ENCODE assay signal across 8 cellular contexts in the genomic region with DNA sequence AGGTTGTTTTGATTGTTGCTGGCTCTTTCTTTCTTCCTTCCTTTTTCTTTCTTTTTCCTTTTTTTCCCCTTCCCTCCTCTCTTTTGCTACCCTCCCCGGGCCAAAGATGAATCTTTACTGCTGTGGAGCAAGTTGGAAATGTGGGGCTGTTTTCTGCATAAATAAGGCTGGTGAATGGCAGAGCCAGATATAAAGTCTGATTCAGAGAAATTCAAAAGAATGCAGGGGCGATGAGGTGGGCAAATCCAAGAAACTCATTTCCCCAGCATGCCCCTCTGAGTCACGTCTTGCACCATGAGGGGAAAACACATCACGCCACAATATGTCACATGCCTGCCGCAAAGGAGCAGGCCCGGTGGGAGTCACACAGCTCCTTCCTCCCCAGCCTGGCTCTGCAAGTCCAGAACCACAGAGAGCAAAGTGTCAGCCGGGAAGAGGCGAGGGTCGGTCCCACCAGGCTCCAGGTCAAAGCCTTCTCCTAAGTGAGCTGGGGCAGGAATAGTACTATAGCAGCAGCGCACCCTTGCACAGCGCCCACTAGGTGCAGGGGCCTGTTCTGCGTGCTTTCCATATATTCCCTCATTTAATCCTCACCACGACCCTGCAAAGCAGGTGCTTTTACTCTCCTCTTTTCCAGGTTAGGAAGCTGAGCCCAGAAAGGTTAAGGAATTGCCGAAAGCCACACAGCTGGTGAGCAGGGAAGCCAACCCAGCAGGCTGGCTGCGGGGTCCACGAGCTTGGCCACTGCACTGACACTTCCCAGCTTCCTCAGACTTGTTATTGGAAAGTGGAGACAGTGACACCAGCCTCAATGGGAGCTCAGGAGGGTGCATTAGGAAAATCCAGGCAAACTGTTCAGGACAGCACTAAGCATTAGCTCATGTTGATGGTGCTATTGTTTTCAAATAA.
DNase-seq lines count a peak whose midpoint lies in the region; ATAC-seq, FAIRE-seq and TF ChIP-seq lines count a peak whose summit lies in the region.

No MANE protein-coding gene starts in this region.

- peak overlapping the region; percentile 94 for H3K27ac ChIP-seq in PC-9
- peak overlapping the region; percentile 99 for H3K27ac ChIP-seq in fibroblast of lung (ENCODE audit: insufficient read depth, low read length)

- DNase-seq in D721Med (ENCODE audit: insufficient read length, low spot score) (no peak), HK-2 (ENCODE audit: unreplicated experiment) (peak; percentile 82), PC-9 (peak; percentile 59 to 85), fibroblast of lung (ENCODE audit: low read depth in 2 of 2) (peak; percentile 84 to 94)
- peak; percentile 76 to 85 for DNase-seq in activated T-cell treated with anti-CD3 and anti-CD28 coated beads, Interleukin-2, amount 50 U/mL, for 72 hours
- DNase-seq in natural killer cell treated with Interleukin-12 subunit alpha and Interleukin-12 subunit beta and Interleukin-15 and Interleukin-18, amount 100 ng/mL, for 72 hours (ENCODE audit: low spot score), result peak; percentile 89
- peak; percentile 77 for DNase-seq in stimulated activated naive CD8-positive, alpha-beta T cell treated with anti-CD3 and anti-CD28 coated beads, Interleukin-15, Interleukin-2, amounts not matched to agents 100 U/mL and 50 U/mL, for 24 hours

- H3K36me3 Mint-ChIP-seq in activated T-cell treated with anti-CD3 and anti-CD28 coated beads, Interleukin-2, amount 50 U/mL, for 72 hours (ENCODE audit: insufficient read depth in 2 of 2), result peaks cover 0 to 2% of the 10 kb centered on the region in 2 donors
- H3K36me3 Mint-ChIP-seq in natural killer cell treated with Interleukin-12 subunit alpha and Interleukin-12 subunit beta and Interleukin-15 and Interleukin-18, amount 100 ng/mL, for 72 hours, result no peaks in the 10 kb centered on the region

- peak overlapping the region; percentile 56 for H3K4me3 ChIP-seq in PC-9
- H3K4me3 ChIP-seq in fibroblast of lung (replicated peaks in 1 of 4; ENCODE audit: control extremely low read depth in 1 of 4, insufficient read depth in 1 of 4, low read depth in 3 of 4, low read length in 4 of 4), result peak overlapping the region; percentile 12 to 55 (median 16)

- H3K27me3 ChIP-seq in PC-9 (ENCODE audit: insufficient read depth, low read depth) (no peaks in the 10 kb centered on the region), fibroblast of lung (ENCODE audit: control insufficient read depth, insufficient read depth, low read length) (no peaks in the 10 kb centered on the region)

- H3F3A ChIP-seq in PC-9 (ENCODE audit: insufficient read depth, low read depth), result peaks cover 54% of the 10 kb centered on the region

- peaks cover 66% of the 10 kb centered on the region for H3K4me1 ChIP-seq in PC-9 (replicated peaks; ENCODE audit: insufficient read depth)
- H3K4me1 ChIP-seq in fibroblast of lung (ENCODE audit: control insufficient read depth, extremely low read depth, insufficient read depth, low read length), result peaks cover 40% of the 10 kb centered on the region

- peak overlapping the region; percentile 100 for H3K27ac Mint-ChIP-seq in activated T-cell treated with anti-CD3 and anti-CD28 coated beads, Interleukin-2, amount 50 U/mL, for 72 hours
- peak overlapping the region; percentile 92 to 98 for H3K27ac Mint-ChIP-seq in natural killer cell treated with Interleukin-12 subunit alpha and Interleukin-12 subunit beta and Interleukin-15 and Interleukin-18, amount 100 ng/mL, for 72 hours

- H3K36me3 ChIP-seq in PC-9 (ENCODE audit: low read depth) (no peaks in the 10 kb centered on the region), fibroblast of lung (ENCODE audit: control insufficient read depth, insufficient read depth, low read length) (no peaks in the 10 kb centered on the region)

- H3K9me2 ChIP-seq in PC-9 (ENCODE audit: insufficient read depth), result no peaks in the 10 kb centered on the region

- TF ChIP-seq CTCF in D721Med (IDR thresholded peaks at IDR 0.05; ENCODE audit: insufficient read depth, missing control alignments) (peak; percentile 82), PC-9 (conservative IDR thresholded peaks at IDR 0.05) (peak; percentile 89), fibroblast of lung (conservative IDR thresholded peaks at IDR 0.05 in 1 of 2, IDR thresholded peaks at IDR 0.05 in 1 of 2; ENCODE audit: low read depth in 1 of 2, low read length in 2 of 2) (peak; percentile 53 to 71)

- POLR2A ChIA-PET in PC-9 (lab: Charles Lee; ENCODE audit: unreplicated experiment), result interaction anchor here (0.5 to 0.7 kb wide), 4 partner anchors 39 to 312 kb away, joined by 3 to 4 read pairs (median 4); no protein-coding TSS in a partner anchor

- ATAC-seq in activated T-cell treated with anti-CD3 and anti-CD28 coated beads, Interleukin-2, amount 50 U/mL, for 72 hours (replicated peaks in 1 of 2), result peak; percentile 75
- ATAC-seq in natural killer cell treated with Interleukin-12 subunit alpha and Interleukin-12 subunit beta and Interleukin-15 and Interleukin-18, amount 100 ng/mL, for 72 hours, result peak; percentile 68 to 84
- peak; percentile 77 for ATAC-seq in stimulated activated naive CD8-positive, alpha-beta T cell treated with anti-CD3 and anti-CD28 coated beads, Interleukin-15, Interleukin-2, amounts not matched to agents 100 U/mL and 50 U/mL, for 24 hours
- ATAC-seq in HG03521 (IDR thresholded peaks at IDR 0.05; ENCODE audit: unreplicated experiment), result no peak

- H3K4me1 Mint-ChIP-seq in activated T-cell treated with anti-CD3 and anti-CD28 coated beads, Interleukin-2, amount 50 U/mL, for 72 hours (ENCODE audit: low read depth), result peaks cover 43% of the 10 kb centered on the region
- peaks cover 47 to 48% of the 10 kb centered on the region in 2 donors for H3K4me1 Mint-ChIP-seq in natural killer cell treated with Interleukin-12 subunit alpha and Interleukin-12 subunit beta and Interleukin-15 and Interleukin-18, amount 100 ng/mL, for 72 hours (ENCODE audit: low read depth in 2 of 2)

- H3K4me2 ChIP-seq in PC-9 (peak overlapping the region; percentile 92), fibroblast of lung (ENCODE audit: extremely low read depth, insufficient read depth, low read length) (peak overlapping the region; percentile 60)

- H2AFZ ChIP-seq in PC-9, result peak overlapping the region; percentile 74
- no peak overlapping the region for H2AFZ ChIP-seq in fibroblast of lung (ENCODE audit: low read length)

- peak overlapping the region; percentile 99 for H3K4me3 Mint-ChIP-seq in activated T-cell treated with anti-CD3 and anti-CD28 coated beads, Interleukin-2, amount 50 U/mL, for 72 hours
- H3K4me3 Mint-ChIP-seq in natural killer cell treated with Interleukin-12 subunit alpha and Interleukin-12 subunit beta and Interleukin-15 and Interleukin-18, amount 100 ng/mL, for 72 hours, result peak overlapping the region; percentile 94

- H3K79me2 ChIP-seq in PC-9 (ENCODE audit: low read depth) (no peaks in the 10 kb centered on the region), fibroblast of lung (ENCODE audit: control insufficient read depth, insufficient read depth, low read length) (no peaks in the 10 kb centered on the region)

- intact Hi-C loops in PC-9 (cut with micrococcal nuclease; ENCODE audit: unreplicated experiment), result loop anchor here (1.0 to 5.0 kb wide), 2 partner anchors 94 to 177 kb away; a partner anchor contains a TSS

- H3K9me3 ChIP-seq in PC-9 (ENCODE audit: insufficient read depth, low read depth) (no peaks in the 10 kb centered on the region), fibroblast of lung (ENCODE audit: control insufficient read depth, insufficient read depth, low read depth, low read length) (no peaks in the 10 kb centered on the region)

- H3K9me3 Mint-ChIP-seq in activated T-cell treated with anti-CD3 and anti-CD28 coated beads, Interleukin-2, amount 50 U/mL, for 72 hours, result no peaks in the 10 kb centered on the region
- no peaks in the 10 kb centered on the region for H3K9me3 Mint-ChIP-seq in natural killer cell treated with Interleukin-12 subunit alpha and Interleukin-12 subunit beta and Interleukin-15 and Interleukin-18, amount 100 ng/mL, for 72 hours

- no peaks in the 10 kb centered on the region for H3K27me3 Mint-ChIP-seq in activated T-cell treated with anti-CD3 and anti-CD28 coated beads, Interleukin-2, amount 50 U/mL, for 72 hours (ENCODE audit: low read depth)
- H3K27me3 Mint-ChIP-seq in natural killer cell treated with Interleukin-12 subunit alpha and Interleukin-12 subunit beta and Interleukin-15 and Interleukin-18, amount 100 ng/mL, for 72 hours, result peaks cover 0 to 18% of the 10 kb centered on the region in 2 donors

- TSS peak; percentile 93 for BruUV-seq in PC-9 (replicated peaks; lab: Mats Ljungman, UMichigan)

- FAIRE-seq in D721Med (lab: Jason Lieb, UNC), result no peak

- CTCF ChIA-PET in PC-9 (lab: Charles Lee), result interaction anchor here (0.7 kb wide), 3 partner anchors 9 to 187 kb away, joined by 4 to 11 read pairs (median 9); no protein-coding TSS in a partner anchor

- H3K9ac ChIP-seq in fibroblast of lung (ENCODE audit: insufficient read depth, low read length), result peak overlapping the region; percentile 73

- H4K20me1 ChIP-seq in PC-9 (ENCODE audit: insufficient read depth) (no peaks in the 10 kb centered on the region), fibroblast of lung (ENCODE audit: control insufficient read depth, extremely low read depth, insufficient read depth, low read length) (no peaks in the 10 kb centered on the region)
